7 cellular contexts compared by ENCODE assay signal in the genomic region with DNA sequence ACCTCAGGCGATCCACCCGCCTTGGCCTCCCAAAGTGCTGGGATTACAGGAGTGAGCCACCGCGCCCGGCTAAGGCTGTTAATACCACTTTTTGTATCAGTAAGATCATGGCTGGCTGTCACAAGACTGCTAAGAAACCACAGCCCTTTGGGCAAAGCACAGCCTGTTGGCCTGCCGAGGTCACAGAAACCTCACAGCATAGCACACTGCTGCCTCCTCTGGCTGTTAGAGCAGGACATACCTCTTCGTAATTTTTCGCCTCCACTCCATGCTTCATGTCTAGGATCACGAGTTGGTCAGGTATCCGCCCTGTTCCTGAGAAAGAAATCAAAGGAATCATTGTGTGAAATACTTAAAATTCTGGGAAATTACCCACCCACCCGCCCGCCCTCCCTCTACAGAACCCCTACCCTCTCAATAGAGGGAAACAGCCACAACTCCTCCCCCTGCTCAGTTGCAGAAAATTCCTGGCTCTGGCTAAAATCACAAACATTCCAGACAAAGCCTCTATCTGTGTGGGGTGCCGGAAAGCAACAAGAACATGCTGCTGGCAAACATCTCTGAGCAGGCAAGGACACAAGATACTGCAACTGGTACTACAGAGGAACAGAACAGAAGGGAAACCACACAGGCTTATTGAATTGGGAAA. TPM values are rescaled to one million over a fixed set of nuclear protein-coding genes. Genes with fewer than 3 reads are reported as not detected.
DNase-seq lines count a peak whose midpoint lies in the region; ATAC-seq and TF ChIP-seq lines count a peak whose summit lies in the region.

No MANE protein-coding gene starts in this region.

- ATAC-seq in body of pancreas (peak; percentile 83), GM21423 (IDR thresholded peaks at IDR 0.05; ENCODE audit: unreplicated experiment) (no peak), GM21786 (IDR thresholded peaks at IDR 0.05; ENCODE audit: unreplicated experiment) (no peak)

- peak overlapping the region; percentile 54 for H3K9ac ChIP-seq in HUES6 (ENCODE audit: low read length)

- H3K9me3 ChIP-seq in HUES6 (ENCODE audit: control insufficient read depth, insufficient read depth, low read depth, low read length) (no peaks in the 10 kb centered on the region), body of pancreas (no peaks in the 10 kb centered on the region)

- H3K4me1 ChIP-seq in HUES6 (ENCODE audit: control insufficient read depth, insufficient read depth, low read length), result peaks cover 9% of the 10 kb centered on the region
- peaks cover 82% of the 10 kb centered on the region for H3K4me1 ChIP-seq in body of pancreas

- H3K4me3 ChIP-seq in HUES6 (ENCODE audit: low read depth, low read length) (peak overlapping the region; percentile 5; the same call in 1 of the 2 replicates), body of pancreas (no peak overlapping the region)

- intact Hi-C loops in body of pancreas (cut with DNase I), result no loop called here

- peak in 2 of 3 donors; percentile 31 to 33 for TF ChIP-seq POLR2A in body of pancreas (IDR thresholded peaks at IDR 0.05)

- 11 to 20% methylated on average over 12 to 13 of the region's 13 CpGs for WGBS in body of pancreas, 2 donors

- DNase-seq in body of pancreas, result peak; percentile 67 to 90 (median 84)
- DNase-seq in hippocampal formation (lab: John Stamatoyannopoulos, UW), result peak; percentile 90 to 96
- peak; percentile 50 for DNase-seq in pulmonary artery endothelial cell (ENCODE audit: low read depth, low spot score)
- DNase-seq in stimulated activated CD4-positive, alpha-beta T cell treated with anti-CD3 and anti-CD28 coated beads, Interleukin-2, amount 100 ng/mL, for 48 hours, result no peak

- TF ChIP-seq CTCF in body of pancreas (IDR thresholded peaks at IDR 0.05), result peak in 6 of 7 experiments; percentile 36 to 64 (median 60)

- no peaks in the 10 kb centered on the region for H3K27me3 ChIP-seq in HUES6 (ENCODE audit: control insufficient read depth, insufficient read depth, low read length)
- H3K27me3 ChIP-seq in body of pancreas, result no peaks in the 10 kb centered on the region

- H3K27ac ChIP-seq in HUES6 (ENCODE audit: low read depth, low read length) (peak overlapping the region; percentile 76; the same call in 1 of the 2 replicates), body of pancreas (peak overlapping the region; percentile 91 to 95 (median 93))

- H3K36me3 ChIP-seq in HUES6 (ENCODE audit: control insufficient read depth, insufficient read depth, low read length), result peaks cover 39% of the 10 kb centered on the region
- H3K36me3 ChIP-seq in body of pancreas (replicated peaks in 1 of 2; ENCODE audit: insufficient read depth in 1 of 2, low read depth in 2 of 2), result no peaks in the 10 kb centered on the region

RNA-seq across cellular contexts. Expression of a gene that starts 20.7 kb away (rescaled TPM):
- total RNA-seq in body of pancreas, result 10 to 100 TPM; 26.4 to 38.4 TPM
- total RNA-seq in pulmonary artery endothelial cell, result 43.7 and 73.8 TPM in 2 replicates

RNA-seq across cellular contexts. Expression of a gene that starts 28.9 kb away (rescaled TPM):
- total RNA-seq in body of pancreas (100 to 1,000 TPM; 150 to 243 TPM), pulmonary artery endothelial cell (278 and 453 TPM in 2 replicates)

Comparison
In these comparisons a context has a peak if more than half of its experiments do, and no peak if none do; other contexts are left out.
1. DNase-seq: peak in body of pancreas (4 of 4), hippocampal formation (2 of 2) and pulmonary artery endothelial cell (single experiment); none in stimulated activated CD4-positive, alpha-beta T cell treated with anti-CD3 and anti-CD28 coated beads, Interleukin-2, amount 100 ng/mL, for 48 hours (0 of 2).